Comparison of ENCODE assay signal across 14 cellular contexts in the genomic region with DNA sequence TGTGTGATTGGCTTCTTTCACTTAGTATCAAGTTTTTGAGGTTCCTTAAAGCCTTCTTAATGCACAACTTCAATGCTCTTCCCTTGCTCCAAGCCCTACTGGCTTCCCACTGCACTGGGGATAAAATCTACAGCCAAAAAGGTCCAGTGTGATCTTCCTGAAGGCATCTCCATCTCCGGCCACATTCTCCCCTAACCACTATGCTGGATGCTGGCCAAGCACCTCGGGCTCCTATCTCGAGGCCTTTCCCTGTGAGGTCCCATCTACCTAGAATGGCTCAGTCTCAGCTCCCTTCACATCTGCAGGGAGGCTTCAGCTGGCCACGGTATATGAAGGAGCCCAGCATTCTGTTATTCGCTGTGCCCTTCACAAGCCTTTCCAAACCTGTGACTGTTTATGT. TPM values are rescaled to one million over a fixed set of nuclear protein-coding genes. Genes with fewer than 3 reads are reported as not detected.
DNase-seq lines count a peak whose midpoint lies in the region; ATAC-seq, FAIRE-seq and TF ChIP-seq lines count a peak whose summit lies in the region.
"Had no signal": no experiment of that assay in that cellular context is flagged by ENCODE, and none has a peak within 500 bp of the region (broad histone marks: within the 10 kb centered on the region; RNA-seq: fewer than 3 reads in every experiment).

No MANE protein-coding gene starts in this region.

- H3K9me3 Mint-ChIP-seq in CD8-positive, alpha-beta memory T cell = peaks cover 0 to 1% (median 0%) of the 10 kb centered on the region in 5 donors
- H3K9me3 Mint-ChIP-seq: CD8-positive, alpha-beta T cell; T-helper 2 cell treated with Interferon-gamma antibody and Interleukin-4, amounts not matched to agents 5 μg/mL and 100 μg/mL, for 36 hours had no signal

- POLR2A ChIA-PET in HepG2 (lab: Yijun Ruan, JAX) (interaction anchor here (4.7 kb wide), 1 partner anchor 47 kb away, joined by 48 read pairs; a partner anchor contains a TSS), Panc1 (lab: Charles Lee) (no interaction called here)
- POLR2A ChIA-PET in CD8-positive, alpha-beta memory T cell (lab: Charles Lee) = no interaction called here

- H2BK120ac ChIP-seq in mesenchymal stem cell (ENCODE audit: low read depth, low read length) = no peak overlapping the region

- peak overlapping the region; percentile 16 for H3K27ac ChIP-seq in HepG2 (ENCODE audit: extremely low read length, insufficient read depth, low read length)
- H3K27ac ChIP-seq in right lobe of liver = no peak overlapping the region
- H3K27ac ChIP-seq in Panc1 (ENCODE audit: low read length) = no peak overlapping the region
- no peak overlapping the region for H3K27ac ChIP-seq in mesenchymal stem cell (ENCODE audit: low read length, poor library complexity, severe bottlenecking)
- no peak overlapping the region for H3K27ac ChIP-seq in CD8-positive, alpha-beta memory T cell (ENCODE audit: low read depth, low read length)

- H3K23ac ChIP-seq in mesenchymal stem cell (ENCODE audit: low read length in 2 of 2) = no peak overlapping the region

- H3K79me1 ChIP-seq in mesenchymal stem cell (replicated peaks; ENCODE audit: low read length, poor library complexity, severe bottlenecking) = peaks cover 44% of the 10 kb centered on the region

- DNase-seq in HepG2 (ENCODE audit: low spot score) = no peak
- no peak for DNase-seq in right lobe of liver
- DNase-seq in Panc1 (ENCODE audit: low read depth, low spot score) = no peak
- no peak for DNase-seq in mesenchymal stem cell
- DNase-seq in foreskin fibroblast = no peak
- DNase-seq in CD8-positive, alpha-beta memory T cell = no peak
- DNase-seq in activated effector memory CD4-positive, alpha-beta T cell treated with anti-CD3 and anti-CD28 coated beads, Interleukin-2, amount 50 U/mL, for 16 hours = no peak
- DNase-seq: CD8-positive, alpha-beta T cell; Kasumi-1; NCI-H1436 treated with DMSO at 0.1 percent for 48 hours; NCI-H524 treated with DMSO at 0.1 percent for 48 hours; PC-3; SHP77 had no signal

- H3K4me1 ChIP-seq in HepG2 (ENCODE audit: insufficient read depth, low read length) = peaks cover 63% of the 10 kb centered on the region
- peaks cover 0 to 52% (median 15%) of the 10 kb centered on the region in 4 donors for H3K4me1 ChIP-seq in right lobe of liver
- H3K4me1 ChIP-seq in Panc1 (ENCODE audit: control insufficient read depth, insufficient read depth, low read length) = no peaks in the 10 kb centered on the region; the same call in 1 of the 2 replicates
- H3K4me1 ChIP-seq in mesenchymal stem cell (ENCODE audit: control insufficient read depth, insufficient read depth, low read depth, low read length) = peaks cover 21% of the 10 kb centered on the region
- no peaks in the 10 kb centered on the region for H3K4me1 ChIP-seq in CD8-positive, alpha-beta memory T cell (ENCODE audit: insufficient read depth, low read length)

- no peak overlapping the region for H3K27ac Mint-ChIP-seq in CD8-positive, alpha-beta memory T cell
- H3K27ac Mint-ChIP-seq: CD8-positive, alpha-beta T cell; T-helper 2 cell treated with Interferon-gamma antibody and Interleukin-4, amounts not matched to agents 5 μg/mL and 100 μg/mL, for 36 hours had no signal

- peak overlapping the region in 1 of 2 experiments; percentile 18 for H3K18ac ChIP-seq in mesenchymal stem cell (ENCODE audit: low read depth in 1 of 2, low read length in 2 of 2)

- no peak overlapping the region for H4K91ac ChIP-seq in mesenchymal stem cell (ENCODE audit: low read length)

- H3K36me3 Mint-ChIP-seq in CD8-positive, alpha-beta memory T cell = no peaks in the 10 kb centered on the region
- H3K36me3 Mint-ChIP-seq: CD8-positive, alpha-beta T cell had no signal

- TF ChIP-seq EP300 in HepG2 (IDR thresholded peaks at IDR 0.05; ENCODE audit: low read depth in 2 of 2, low read length in 2 of 2) (no peak), HepG2 (CRISPR knock-in tag; IDR thresholded peaks at IDR 0.05; ENCODE audit: borderline replicate concordance) (no peak)

- H3K36me3 ChIP-seq in HepG2 (replicated peaks in 1 of 2; ENCODE audit: control insufficient read depth in 1 of 2, insufficient read depth in 2 of 2, low read length in 2 of 2) (peaks cover 0 to 3% of the 10 kb centered on the region in 2 experiments; a peak in 4 of 5 replicates), right lobe of liver (no peaks in the 10 kb centered on the region), Panc1 (ENCODE audit: control insufficient read depth, insufficient read depth, low read length) (no peaks in the 10 kb centered on the region), mesenchymal stem cell (ENCODE audit: control insufficient read depth in 1 of 2, insufficient read depth in 2 of 2, low read depth in 1 of 2, low read length in 2 of 2) (no peaks in the 10 kb centered on the region)
- no peaks in the 10 kb centered on the region for H3K36me3 ChIP-seq in CD8-positive, alpha-beta memory T cell (ENCODE audit: insufficient read depth, low read length)

- no peak for TF ChIP-seq CTCF in HepG2 (CRISPR knock-in tag; IDR thresholded peaks at IDR 0.05)
- no peak for TF ChIP-seq CTCF in right lobe of liver (IDR thresholded peaks at IDR 0.05)
- no peak for TF ChIP-seq CTCF in Panc1 (IDR thresholded peaks at IDR 0.05)
- no peak for TF ChIP-seq CTCF in foreskin fibroblast (IDR thresholded peaks at IDR 0.05; ENCODE audit: low read depth, low read length)

- no peak overlapping the region for H3K4ac ChIP-seq in mesenchymal stem cell (ENCODE audit: low read depth in 1 of 2, low read length in 2 of 2)

- H2BK12ac ChIP-seq in mesenchymal stem cell (ENCODE audit: low read length in 2 of 2) = no peak overlapping the region

- FAIRE-seq in HepG2 (lab: Jason Lieb, UNC) = no peak

- in situ Hi-C loops in HepG2 (cut with HindIII; ENCODE audit: extremely low pct_ligation_motif_present, low pct_unique_long_range_greater_than_20kb) = no loop called here
- in situ Hi-C loops in Panc1 (cut with HindIII; ENCODE audit: low pct_unique_long_range_greater_than_20kb, low sequenced_read_pairs) = no loop called here

- H3K79me2 ChIP-seq in HepG2 (ENCODE audit: insufficient read depth, low read length) = peaks cover 73% of the 10 kb centered on the region

- H2AFZ ChIP-seq in HepG2 (ENCODE audit: low read length) (no peak overlapping the region), mesenchymal stem cell (ENCODE audit: low read depth, low read length) (no peak overlapping the region)

- peaks cover 2 to 8% (median 5%) of the 10 kb centered on the region in 3 donors for H3K4me1 Mint-ChIP-seq in CD8-positive, alpha-beta memory T cell

- peaks cover 7 to 9% of the 10 kb centered on the region in 2 donors for H3K27me3 Mint-ChIP-seq in CD8-positive, alpha-beta memory T cell

- H3K4me2 ChIP-seq in HepG2 (ENCODE audit: low read depth, low read length) (no peak overlapping the region), mesenchymal stem cell (ENCODE audit: low read length, poor library complexity, severe bottlenecking) (no peak overlapping the region)

- no peaks in the 10 kb centered on the region for H3K9me3 ChIP-seq in HepG2 (ENCODE audit: low read length)
- H3K9me3 ChIP-seq in right lobe of liver = no peaks in the 10 kb centered on the region
- no peaks in the 10 kb centered on the region for H3K9me3 ChIP-seq in Panc1 (ENCODE audit: control insufficient read depth, insufficient read depth, low read depth, low read length)
- no peaks in the 10 kb centered on the region for H3K9me3 ChIP-seq in mesenchymal stem cell (ENCODE audit: control insufficient read depth, low read length)
- no peaks in the 10 kb centered on the region for H3K9me3 ChIP-seq in CD8-positive, alpha-beta memory T cell (ENCODE audit: low read length)

- 0 out of 2 replicates have a peak, but pooled peaks cover 2% of the 10 kb centered on the region for H4K20me1 ChIP-seq in HepG2 (ENCODE audit: insufficient read depth, low read length)

- no peak overlapping the region for H3K9ac ChIP-seq in HepG2 (ENCODE audit: insufficient read depth, low read depth, low read length)
- H3K9ac ChIP-seq in mesenchymal stem cell (ENCODE audit: low read length) = no peak overlapping the region

- no peak overlapping the region for H3K4me3 Mint-ChIP-seq in CD8-positive, alpha-beta memory T cell
- H3K4me3 Mint-ChIP-seq: CD8-positive, alpha-beta T cell; T-helper 2 cell treated with Interferon-gamma antibody and Interleukin-4, amounts not matched to agents 5 μg/mL and 100 μg/mL, for 36 hours had no signal

- peak overlapping the region; percentile 22 for H2AK5ac ChIP-seq in mesenchymal stem cell (ENCODE audit: low read length, severe bottlenecking)

- H3K4me3 ChIP-seq in HepG2 (replicated peaks in 1 of 3; ENCODE audit: insufficient read depth in 1 of 3, low read depth in 2 of 3, low read length in 3 of 3) = no peak overlapping the region
- H3K4me3 ChIP-seq in right lobe of liver = no peak overlapping the region
- H3K4me3 ChIP-seq in Panc1 (ENCODE audit: low read depth in 2 of 2, low read length in 2 of 2) = no peak overlapping the region
- H3K4me3 ChIP-seq in mesenchymal stem cell (ENCODE audit: insufficient read depth in 1 of 2, low read depth in 1 of 2, low read length in 2 of 2) = no peak overlapping the region
- no peak overlapping the region for H3K4me3 ChIP-seq in foreskin fibroblast (ENCODE audit: low read depth in 1 of 2, low read length in 2 of 2)
- H3K4me3 ChIP-seq in CD8-positive, alpha-beta memory T cell (ENCODE audit: low read length) = no peak overlapping the region

- no peak for TF ChIP-seq POLR2A in HepG2 (IDR thresholded peaks at IDR 0.05; ENCODE audit: insufficient read depth in 1 of 2, low read depth in 2 of 2, low read length in 2 of 2)
- TF ChIP-seq POLR2A in right lobe of liver (IDR thresholded peaks at IDR 0.05) = no peak

- H2BK5ac ChIP-seq in mesenchymal stem cell (ENCODE audit: low read depth, low read length, poor library complexity, severe bottlenecking) = no peak overlapping the region

- no peak overlapping the region for H4K8ac ChIP-seq in mesenchymal stem cell (ENCODE audit: low read length)

- TF ChIP-seq RAD21 in HepG2 (CRISPR knock-in tag; IDR thresholded peaks at IDR 0.05) = no peak

- H3K14ac ChIP-seq in mesenchymal stem cell (ENCODE audit: low read length in 2 of 2) = peak overlapping the region in 1 of 2 experiments; percentile 7

- no peaks in the 10 kb centered on the region for H3K27me3 ChIP-seq in HepG2 (ENCODE audit: control insufficient read depth in 1 of 2, insufficient read depth in 2 of 2, low read length in 2 of 2)
- H3K27me3 ChIP-seq in right lobe of liver = no peaks in the 10 kb centered on the region
- H3K27me3 ChIP-seq in Panc1 (ENCODE audit: control insufficient read depth, insufficient read depth, low read length) = no peaks in the 10 kb centered on the region
- no peaks in the 10 kb centered on the region for H3K27me3 ChIP-seq in mesenchymal stem cell (ENCODE audit: control insufficient read depth in 1 of 2, insufficient read depth in 1 of 2, low read length in 2 of 2)
- no peaks in the 10 kb centered on the region for H3K27me3 ChIP-seq in CD8-positive, alpha-beta memory T cell (ENCODE audit: insufficient read depth, low read length, poor library complexity, severe bottlenecking)

- WGBS in HepG2 (ENCODE audit: low lambda C conversion rate) = 76% methylated on average over 5 of the region's 5 CpGs
- WGBS in right lobe of liver (ENCODE audit: insufficient coverage, low coverage, low lambda C conversion rate, missing lambda C conversion rate) = 48% methylated on average over 5 of the region's 5 CpGs
- WGBS in mesenchymal stem cell = 80% methylated on average over 5 of the region's 5 CpGs

- CTCF ChIA-PET in HepG2 (lab: Yijun Ruan, JAX; ENCODE audit: low intra/inter-chr PET ratio, low total read pairs) = no interaction called here
- CTCF ChIA-PET in Panc1 (lab: Charles Lee) = interaction anchor here (0.7 kb wide), 1 partner anchor 51 kb away, joined by 3 read pairs; no protein-coding TSS in a partner anchor
- CTCF ChIA-PET in CD8-positive, alpha-beta memory T cell (lab: Charles Lee) = no interaction called here

- no TSS peak for BruUV-seq in HepG2 (replicated peaks; lab: Mats Ljungman, UMichigan)
- no TSS peak for BruUV-seq in Panc1 (replicated peaks; lab: Mats Ljungman, UMichigan)

- no peak overlapping the region for H2BK15ac ChIP-seq in mesenchymal stem cell (ENCODE audit: low read depth, poor library complexity, severe bottlenecking)

- intact Hi-C loops in HepG2 (cut with micrococcal nuclease; ENCODE audit: unreplicated experiment) = no loop called here
- intact Hi-C loops in right lobe of liver (cut with DNase I) = no loop called here
- intact Hi-C loops in Panc1 (cut with micrococcal nuclease; ENCODE audit: unreplicated experiment) = no loop called here

- ATAC-seq in HepG2 = peak; percentile 2; the same call in 1 of the 3 replicates
- no peak for ATAC-seq in right lobe of liver
- 0 out of 2 replicates have a peak, but pooled peaks have one; percentile 39 for ATAC-seq in Panc1
- ATAC-seq: CD8-positive, alpha-beta T cell; PC-3 had no signal

RNA-seq across cellular contexts. Expression of a gene that starts 48.1 kb away (rescaled TPM):
- 38.3 and 38.6 TPM in 2 replicates for total RNA-seq in HepG2 (2016; rRNA removed; fragmentation: Illumina TruSeq; extraction: Trizol)
- 18.4 and 19.1 TPM in 2 replicates for total RNA-seq in HepG2 (2016; cell fraction: cytosol; rRNA removed; fragmentation: Illumina TruSeq; extraction: Trizol; ENCODE audit: low read depth)
- total RNA-seq in HepG2 (2016; cell fraction: insoluble cytoplasmic fraction; rRNA removed; fragmentation: Illumina TruSeq; extraction: Trizol) = 32.0 and 35.6 TPM in 2 replicates
- 26.6 and 26.7 TPM in 2 replicates for total RNA-seq in HepG2 (2016; cell fraction: membrane; rRNA removed; fragmentation: Illumina TruSeq; extraction: Trizol)
- total RNA-seq in HepG2 (2016; cell fraction: nucleus; rRNA removed; fragmentation: Illumina TruSeq; extraction: Trizol) = 20.9 and 24.2 TPM in 2 replicates
- polyA plus RNA-seq in HepG2 (2011; rRNA removed) = 9.2 and 9.8 TPM in 2 replicates
- polyA plus RNA-seq in HepG2 (2011; cell fraction: cytosol; rRNA removed) = 6.3 and 7.8 TPM in 2 replicates
- polyA plus RNA-seq in HepG2 (2011; cell fraction: nucleus; rRNA removed) = 8.2 and 9.9 TPM in 2 replicates
- polyA plus RNA-seq in HepG2 (2012) = 26.2 and 28.1 TPM in 2 replicates
- polyA plus RNA-seq in HepG2 (2016; cell fraction: cytosol; fragmentation: Illumina TruSeq; extraction: Trizol; ENCODE audit: low read depth) = 2.8 and 4.0 TPM in 2 replicates
- 31.5 and 36.8 TPM in 2 replicates for polyA plus RNA-seq in HepG2 (2016; cell fraction: insoluble cytoplasmic fraction; fragmentation: Illumina TruSeq; extraction: Trizol; ENCODE audit: low read depth)
- 12.5 and 12.6 TPM in 2 replicates for polyA plus RNA-seq in HepG2 (2016; cell fraction: membrane; fragmentation: Illumina TruSeq; extraction: Trizol; ENCODE audit: low read depth)
- polyA plus RNA-seq in HepG2 (2016; cell fraction: nucleus; fragmentation: Illumina TruSeq; extraction: Trizol; ENCODE audit: insufficient read depth, low read depth) = 27.9 and 29.1 TPM in 2 replicates
- polyA minus RNA-seq in HepG2 (2011; rRNA and poly(A)+ RNA removed; ENCODE audit: low replicate concordance) = 1.5 and 15.6 TPM in 2 replicates
- polyA minus RNA-seq in HepG2 (2011; cell fraction: cytosol; rRNA and poly(A)+ RNA removed) = 9.9 TPM in 2 replicates
- polyA minus RNA-seq in HepG2 (2011; cell fraction: nucleus; rRNA and poly(A)+ RNA removed) = 17.1 and 21.3 TPM in 2 replicates
- total RNA-seq in right lobe of liver = 10 to 100 TPM; 19.8 to 43.4 (median 26.9) TPM
- total RNA-seq in Panc1 (2021; ENCODE audit: unreplicated experiment) = 18.2 TPM
- 10.2 TPM for polyA plus RNA-seq in Panc1 (2012; ENCODE audit: insufficient read length)
- polyA plus RNA-seq in mesenchymal stem cell (2013, experiment 1 of 2) = 5.2 TPM
- 5.6 TPM for polyA plus RNA-seq in mesenchymal stem cell (2013, experiment 2 of 2)
- total RNA-seq in CD8-positive, alpha-beta memory T cell = under 1 TPM; 0.50 to 0.62 TPM
- polyA plus RNA-seq in CD8-positive, alpha-beta memory T cell = not detected
- total RNA-seq: CD8-positive, alpha-beta T cell had no signal

Comparison
In these comparisons a context has a peak if more than half of its experiments do, and no peak if none do; other contexts are left out.
1. ATAC-seq: peak in HepG2 (single experiment) and Panc1 (single experiment); none in right lobe of liver (0 of 4).
2. RNA of a gene that starts 48.1 kb away (total RNA-seq): 18.4 to 38.6 TPM in HepG2, 19.8 to 43.4 TPM in right lobe of liver and 18.2 TPM in Panc1 (single experiment); 0.50 to 0.62 TPM in CD8-positive, alpha-beta memory T cell; every median in the first group is over 10 times any median in the second.